14 cellular contexts compared by ENCODE assay signal in genomic region chr2:72999729-73000725, GRCh38.
DNase-seq lines count a peak whose midpoint lies in the region; ATAC-seq, FAIRE-seq and TF ChIP-seq lines count a peak whose summit lies in the region.
"Had no signal": no experiment of that assay in that cellular context is flagged by ENCODE, and none has a peak within 500 bp of the region (broad histone marks: within the 10 kb centered on the region; RNA-seq: fewer than 3 reads in every experiment).

No MANE protein-coding gene starts in this region.

- H3K23me2 ChIP-seq in H9 (ENCODE audit: insufficient read length, low read depth, low read length, poor library complexity, severe bottlenecking) = no peaks in the 10 kb centered on the region

- H3K4me3 Mint-ChIP-seq in H9 = no peak overlapping the region
- H3K4me3 Mint-ChIP-seq in activated T-helper 1 cell treated with anti-CD3 and anti-CD28 coated beads, Interleukin-12 subunit alpha, Interleukin-12 subunit beta, Interleukin-2, Interleukin-4 antibody, amounts not matched to agents 30 ng/mL and 10 ng/mL and 1 ng/mL, durations not matched to agents 14 hours and 24 hours and 36 hours = no peak overlapping the region
- H3K4me3 Mint-ChIP-seq: activated naive CD4-positive, alpha-beta T cell treated with anti-CD3 and anti-CD28 coated beads, Interleukin-2, amount 10 ng/mL, durations not matched to agents 7 days and 5 days had no signal

- H2BK20ac ChIP-seq in H9 (ENCODE audit: low read depth, low read length, poor library complexity, severe bottlenecking) = no peak overlapping the region

- POLR2A ChIA-PET in A549 (lab: Yijun Ruan, JAX) = no interaction called here

- H2AFZ ChIP-seq in H9 (ENCODE audit: low read length) = no peak overlapping the region

- peak in 1 of 2 experiments; percentile 28; a peak in 1 of 6 replicates for ATAC-seq in A549

- H3K4me1 ChIP-seq in A549 (peaks cover 18% of the 10 kb centered on the region), H9 (ENCODE audit: insufficient read depth, low read length) (no peaks in the 10 kb centered on the region), iPS-15b (ENCODE audit: control insufficient read depth, insufficient read depth, low read length) (peaks cover 2% of the 10 kb centered on the region)

- H3K27me3 ChIP-seq in H9 (ENCODE audit: insufficient read depth, low read length) = no peaks in the 10 kb centered on the region
- no peaks in the 10 kb centered on the region for H3K27me3 ChIP-seq in iPS-15b (ENCODE audit: control insufficient read depth, insufficient read depth, low read length)
- H3K27me3 ChIP-seq: dorsolateral prefrontal cortex had no signal

- TF ChIP-seq CTCF in A549 (IDR thresholded peaks at IDR 0.05) (no peak), H9 (conservative IDR thresholded peaks at IDR 0.05) (no peak), astrocyte of the cerebellum (IDR thresholded peaks at IDR 0.05; ENCODE audit: low read depth, low read length, missing control alignments) (no peak)

- no peak overlapping the region for H2BK15ac ChIP-seq in H9 (ENCODE audit: low read depth, low read length)

- peaks cover 3% of the 10 kb centered on the region in 2 experiments; a peak in 3 of 4 replicates for H3K4me1 Mint-ChIP-seq in H9
- no peaks in the 10 kb centered on the region for H3K4me1 Mint-ChIP-seq in activated T-helper 1 cell treated with anti-CD3 and anti-CD28 coated beads, Interleukin-12 subunit alpha, Interleukin-12 subunit beta, Interleukin-2, Interleukin-4 antibody, amounts not matched to agents 30 ng/mL and 10 ng/mL and 1 ng/mL, durations not matched to agents 14 hours and 24 hours and 36 hours (ENCODE audit: low read depth)
- H3K4me1 Mint-ChIP-seq: activated naive CD4-positive, alpha-beta T cell treated with anti-CD3 and anti-CD28 coated beads, Interleukin-2, amount 10 ng/mL, durations not matched to agents 7 days and 5 days had no signal

- DNase-seq in A549 (ENCODE audit: low read depth in 1 of 2, low spot score in 1 of 2) (no peak), H9 (peak; percentile 22), astrocyte of the cerebellum (ENCODE audit: low read depth) (peak; percentile 35), RKO (ENCODE audit: low spot score) (no peak), epidermal melanocyte (ENCODE audit: insufficient read length, low spot score) (no peak), NCI-H2227 treated with DMSO at 0.1 percent for 48 hours (lab: John Stamatoyannopoulos, UW) (no peak)
- no peak for DNase-seq in activated T-helper 1 cell treated with anti-CD3 and anti-CD28 coated beads, Interleukin-12 subunit alpha, Interleukin-12 subunit beta, Interleukin-2, Interleukin-4 antibody, amounts not matched to agents 30 ng/mL and 10 ng/mL and 1 ng/mL, durations not matched to agents 14 hours and 24 hours and 36 hours (ENCODE audit: low spot score)
- DNase-seq: activated naive CD4-positive, alpha-beta T cell treated with anti-CD3 and anti-CD28 coated beads, Interleukin-2, amount 10 ng/mL, durations not matched to agents 7 days and 5 days; dorsolateral prefrontal cortex; Kasumi-1; NCI-H2171 had no signal

- H2AK5ac ChIP-seq in H9 (ENCODE audit: insufficient read length, low read length) = no peak overlapping the region

- no peaks in the 10 kb centered on the region for H3K27me3 Mint-ChIP-seq in H9 (ENCODE audit: low read depth)
- H3K27me3 Mint-ChIP-seq in activated T-helper 1 cell treated with anti-CD3 and anti-CD28 coated beads, Interleukin-12 subunit alpha, Interleukin-12 subunit beta, Interleukin-2, Interleukin-4 antibody, amounts not matched to agents 30 ng/mL and 10 ng/mL and 1 ng/mL, durations not matched to agents 14 hours and 24 hours and 36 hours (ENCODE audit: insufficient read depth) = peaks cover 1% of the 10 kb centered on the region
- H3K27me3 Mint-ChIP-seq: activated naive CD4-positive, alpha-beta T cell treated with anti-CD3 and anti-CD28 coated beads, Interleukin-2, amount 10 ng/mL, durations not matched to agents 7 days and 5 days had no signal

- no peaks in the 10 kb centered on the region for H4K20me1 ChIP-seq in H9 (ENCODE audit: control insufficient read depth, insufficient read depth, insufficient read length)

- H3K9ac ChIP-seq in H9 (ENCODE audit: extremely low read depth, insufficient read length, low read length) (no peak overlapping the region), iPS-15b (ENCODE audit: low read depth, low read length) (peak overlapping the region; percentile 47)

- no peaks in the 10 kb centered on the region for H3K9me3 Mint-ChIP-seq in H9
- H3K9me3 Mint-ChIP-seq in activated T-helper 1 cell treated with anti-CD3 and anti-CD28 coated beads, Interleukin-12 subunit alpha, Interleukin-12 subunit beta, Interleukin-2, Interleukin-4 antibody, amounts not matched to agents 30 ng/mL and 10 ng/mL and 1 ng/mL, durations not matched to agents 14 hours and 24 hours and 36 hours = no peaks in the 10 kb centered on the region
- H3K9me3 Mint-ChIP-seq: activated naive CD4-positive, alpha-beta T cell treated with anti-CD3 and anti-CD28 coated beads, Interleukin-2, amount 10 ng/mL, durations not matched to agents 7 days and 5 days had no signal

- H4K5ac ChIP-seq in H9 (ENCODE audit: insufficient read length, low read depth, low read length) = no peak overlapping the region

- no peak overlapping the region for H4K8ac ChIP-seq in H9 (replicated peaks; ENCODE audit: insufficient read length, low read depth, low read length)

- TF ChIP-seq RAD21 in A549 (conservative IDR thresholded peaks at IDR 0.05 in 1 of 2, IDR thresholded peaks at IDR 0.05 in 1 of 2) = no peak

- H3K9me3 ChIP-seq in A549 (no peaks in the 10 kb centered on the region), H9 (ENCODE audit: control insufficient read depth, low read depth, low read length) (no peaks in the 10 kb centered on the region), iPS-15b (ENCODE audit: control insufficient read depth, insufficient read depth, low read length) (no peaks in the 10 kb centered on the region)
- H3K9me3 ChIP-seq: HAP-1 had no signal

- 89% methylated on average over 13 of the region's 13 CpGs for WGBS in A549 (ENCODE audit: missing lambda C conversion rate)
- no CpG with 5 or more reads among the region's 13 CpGs for WGBS in H9 (ENCODE audit: extremely low coverage, insufficient read length, low lambda C conversion rate)

- H3K4me2 ChIP-seq in A549 (peak overlapping the region; percentile 38; the same call in 2 of the 3 replicates), H9 (ENCODE audit: insufficient read depth, insufficient read length, low read length) (no peak overlapping the region)

- FAIRE-seq in A549 (lab: Jason Lieb, UNC) = no peak

- no peak overlapping the region for H3T11ph ChIP-seq in H9 (ENCODE audit: low read length)

- H3K27ac ChIP-seq in A549 (peak overlapping the region in 1 of 2 experiments; percentile 47; a peak in 2 of 6 replicates), H9 (ENCODE audit: insufficient read length, low read depth, low read length) (no peak overlapping the region)
- H3K27ac ChIP-seq: C4-2B had no signal

- H3K23ac ChIP-seq in H9 (ENCODE audit: insufficient read length, low read depth, low read length) = no peak overlapping the region

- intact Hi-C loops in activated T-helper 1 cell treated with anti-CD3 and anti-CD28 coated beads, Interleukin-12 subunit alpha, Interleukin-12 subunit beta, Interleukin-2, Interleukin-4 antibody, amounts not matched to agents 30 ng/mL and 10 ng/mL and 1 ng/mL, durations not matched to agents 14 hours and 24 hours and 36 hours (cut with micrococcal nuclease) = no loop called here

- H3K79me1 ChIP-seq in H9 (ENCODE audit: insufficient read depth, low read depth, low read length, poor library complexity, severe bottlenecking) = no peaks in the 10 kb centered on the region

- H3K4me3 ChIP-seq in A549 (no peak overlapping the region), astrocyte of the cerebellum (ENCODE audit: low read depth, low read length) (no peak overlapping the region), iPS-15b (ENCODE audit: low read depth, low read length) (no peak overlapping the region)
- H3K4me3 ChIP-seq: dorsolateral prefrontal cortex, HAP-1 had no signal

- no peak overlapping the region for H3K18ac ChIP-seq in H9 (ENCODE audit: insufficient read length, low read depth, low read length)

- no peak overlapping the region for H3K4ac ChIP-seq in H9 (ENCODE audit: low read depth, low read length)

- no peak overlapping the region for H2BK5ac ChIP-seq in H9 (ENCODE audit: insufficient read length, low read length)

- peak overlapping the region in 2 of 3 experiments; percentile 35 to 53; a peak in 4 of 7 replicates for H3K27ac Mint-ChIP-seq in H9
- H3K27ac Mint-ChIP-seq in activated T-helper 1 cell treated with anti-CD3 and anti-CD28 coated beads, Interleukin-12 subunit alpha, Interleukin-12 subunit beta, Interleukin-2, Interleukin-4 antibody, amounts not matched to agents 30 ng/mL and 10 ng/mL and 1 ng/mL, durations not matched to agents 14 hours and 24 hours and 36 hours = no peak overlapping the region
- H3K27ac Mint-ChIP-seq: activated naive CD4-positive, alpha-beta T cell treated with anti-CD3 and anti-CD28 coated beads, Interleukin-2, amount 10 ng/mL, durations not matched to agents 7 days and 5 days had no signal

- no peak overlapping the region for H2BK120ac ChIP-seq in H9 (ENCODE audit: low read depth, low read length, poor library complexity, severe bottlenecking)

- no peak for TF ChIP-seq EP300 in A549 (IDR thresholded peaks at IDR 0.05)

- H3K36me3 ChIP-seq in iPS-15b (ENCODE audit: control insufficient read depth, insufficient read depth, low read length) = peaks cover 5% of the 10 kb centered on the region
- H3K36me3 ChIP-seq: HAP-1 had no signal

- in situ Hi-C loops in astrocyte of the cerebellum (cut with HindIII; ENCODE audit: low sequenced_read_pairs) = no loop called here

- H2BK12ac ChIP-seq in H9 (ENCODE audit: insufficient read length, low read depth, low read length) = no peak overlapping the region

- no peak overlapping the region; the same call in 1 of the 2 replicates for H3K14ac ChIP-seq in H9 (ENCODE audit: insufficient read depth, low read length)

- CTCF ChIA-PET in A549 (lab: Yijun Ruan, JAX) = interaction anchor here (0.6 to 18.2 kb wide), 9 partner anchors 8 to 177 kb away, joined by 3 to 190 read pairs (median 16); no protein-coding TSS in a partner anchor

- no peaks in the 10 kb centered on the region for H3K79me2 ChIP-seq in H9 (ENCODE audit: insufficient read depth, low read length)

- H3K36me3 Mint-ChIP-seq in H9 (ENCODE audit: insufficient read depth in 1 of 3, low read depth in 3 of 3) = peaks cover 0 to 6% (median 2%) of the 10 kb centered on the region in 3 experiments; a peak in 2 of 7 replicates
- H3K36me3 Mint-ChIP-seq in activated T-helper 1 cell treated with anti-CD3 and anti-CD28 coated beads, Interleukin-12 subunit alpha, Interleukin-12 subunit beta, Interleukin-2, Interleukin-4 antibody, amounts not matched to agents 30 ng/mL and 10 ng/mL and 1 ng/mL, durations not matched to agents 14 hours and 24 hours and 36 hours (ENCODE audit: low read depth) = no peaks in the 10 kb centered on the region
- H3K36me3 Mint-ChIP-seq: activated naive CD4-positive, alpha-beta T cell treated with anti-CD3 and anti-CD28 coated beads, Interleukin-2, amount 10 ng/mL, durations not matched to agents 7 days and 5 days had no signal

- no peak for TF ChIP-seq POLR2A in A549 (IDR thresholded peaks at IDR 0.05; ENCODE audit: low read length)

- H4K91ac ChIP-seq in H9 (ENCODE audit: insufficient read length, low read depth, low read length) = no peak overlapping the region

- H3K56ac ChIP-seq in H9 (ENCODE audit: insufficient read length, low read depth, low read length) = no peak overlapping the region

Comparison
In these comparisons a context has a peak if more than half of its experiments do, and no peak if none do; other contexts are left out.
1. DNase-seq: peak in H9 (single experiment) and astrocyte of the cerebellum (single experiment); none in A549 (0 of 2), RKO (single experiment), epidermal melanocyte (single experiment), activated T-helper 1 cell treated with anti-CD3 and anti-CD28 coated beads, Interleukin-12 subunit alpha, Interleukin-12 subunit beta, Interleukin-2, Interleukin-4 antibody, amounts not matched to agents 30 ng/mL and 10 ng/mL and 1 ng/mL, durations not matched to agents 14 hours and 24 hours and 36 hours (single experiment) and NCI-H2227 treated with DMSO at 0.1 percent for 48 hours (single experiment).